ENCODE assay signal across 16 cellular contexts in the genomic region with DNA sequence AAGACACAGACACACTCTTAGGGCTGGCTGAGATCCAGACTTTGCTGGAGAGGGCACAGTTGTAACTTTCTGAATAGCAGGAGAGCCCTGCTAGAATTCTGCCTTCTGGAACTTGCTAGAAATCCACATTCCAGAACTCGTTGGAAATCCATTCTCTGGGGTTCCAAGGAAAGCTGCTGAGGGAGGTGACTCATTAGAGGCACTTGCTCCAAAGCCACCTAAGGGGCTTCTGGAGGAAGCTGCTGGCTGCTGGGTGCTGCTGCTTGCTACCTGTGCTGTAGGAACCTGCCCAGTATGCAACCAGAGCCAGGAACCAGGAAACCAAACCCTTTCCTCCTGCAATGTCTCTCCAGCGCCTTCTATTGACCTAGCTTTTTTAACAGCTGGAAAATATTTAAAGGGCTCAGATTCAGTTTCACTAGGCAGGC. TPM values are rescaled to one million over a fixed set of nuclear protein-coding genes. Genes with fewer than 3 reads are reported as not detected.
DNase-seq lines count a peak whose midpoint lies in the region; FAIRE-seq and TF ChIP-seq lines count a peak whose summit lies in the region.
"Had no signal": no experiment of that assay in that cellular context is flagged by ENCODE, and none has a peak within 500 bp of the region (broad histone marks: within the 10 kb centered on the region; RNA-seq: fewer than 3 reads in every experiment).

No MANE protein-coding gene starts in this region.

- H3K36me3 Mint-ChIP-seq in HFFc6 (ENCODE audit: low read depth) = no peaks in the 10 kb centered on the region
- no peaks in the 10 kb centered on the region for H3K36me3 Mint-ChIP-seq in astrocyte (ENCODE audit: low read depth, unreplicated experiment)
- H3K36me3 Mint-ChIP-seq: immature natural killer cell had no signal

- peaks cover 3% of the 10 kb centered on the region for H4K20me1 ChIP-seq in astrocyte (ENCODE audit: insufficient read depth, low read length)
- no peaks in the 10 kb centered on the region for H4K20me1 ChIP-seq in osteoblast (ENCODE audit: insufficient read depth, low read length)

- H2AFZ ChIP-seq in astrocyte (ENCODE audit: low read depth, low read length) (no peak overlapping the region), osteoblast (ENCODE audit: low read length) (no peak overlapping the region)

- TF ChIP-seq CTCF in HFFc6 (IDR thresholded peaks at IDR 0.05) (peak; percentile 38), astrocyte (IDR thresholded peaks at IDR 0.05; ENCODE audit: insufficient read depth, low read depth, low read length) (no peak), osteoblast (IDR thresholded peaks at IDR 0.05; ENCODE audit: extremely low read depth, low read depth, low read length) (no peak)

- no peak overlapping the region for H3K9ac ChIP-seq in astrocyte (ENCODE audit: low read length)

- H3K4me1 ChIP-seq in astrocyte (ENCODE audit: insufficient read depth, low read length) = peaks cover 6% of the 10 kb centered on the region
- peaks cover 3% of the 10 kb centered on the region for H3K4me1 ChIP-seq in osteoblast (ENCODE audit: insufficient read depth, low read length)

- H3K27me3 ChIP-seq in astrocyte (ENCODE audit: insufficient read depth, low read length) = no peaks in the 10 kb centered on the region
- H3K27me3 ChIP-seq in osteoblast (ENCODE audit: insufficient read depth, low read length) = no peaks in the 10 kb centered on the region
- H3K27me3 ChIP-seq: gastrocnemius medialis, SJSA1 had no signal

- DNase-seq in DMS53 (lab: John Stamatoyannopoulos, UW) (peak; percentile 65), DMS53 treated with DMSO at 0.1 percent for 48 hours (lab: John Stamatoyannopoulos, UW; ENCODE audit: unreplicated experiment) (no peak), HFFc6 (peak; percentile 36), astrocyte (ENCODE audit: low read depth) (no peak), osteoblast (ENCODE audit: insufficient read length, low spot score, missing footprints) (peak; percentile 18), RKO (ENCODE audit: low spot score) (no peak), LoVo (ENCODE audit: low spot score) (no peak)
- no peak for DNase-seq in activated CD4-positive, CD25-positive, alpha-beta regulatory T cell (lab: John Stamatoyannopoulos, UW)
- DNase-seq: activated effector memory CD4-positive, alpha-beta T cell treated with anti-CD3 and anti-CD28 coated beads, Interleukin-2, amount 50 U/mL, for 16 hours; gastrocnemius medialis; immature natural killer cell; NCI-H1694 treated with DMSO at 0.1 percent for 48 hours; stomach had no signal

- no peak overlapping the region for H3K27ac ChIP-seq in astrocyte (ENCODE audit: low read depth, low read length)
- H3K27ac ChIP-seq in osteoblast (ENCODE audit: low read depth, low read length) = no peak overlapping the region
- H3K27ac ChIP-seq: gastrocnemius medialis, SJSA1, skin epidermis, stomach had no signal

- peaks cover 21% of the 10 kb centered on the region for H3K4me1 Mint-ChIP-seq in HFFc6 (ENCODE audit: low read depth)
- peaks cover 14% of the 10 kb centered on the region for H3K4me1 Mint-ChIP-seq in astrocyte (ENCODE audit: low read depth, unreplicated experiment)

- H3K36me3 ChIP-seq in astrocyte (ENCODE audit: insufficient read depth, low read length) = no peaks in the 10 kb centered on the region
- no peaks in the 10 kb centered on the region for H3K36me3 ChIP-seq in osteoblast (ENCODE audit: insufficient read depth, low read length)
- H3K36me3 ChIP-seq: gastrocnemius medialis, stomach had no signal

- no peak overlapping the region for H3K4me3 Mint-ChIP-seq in HFFc6
- H3K4me3 Mint-ChIP-seq in astrocyte (ENCODE audit: unreplicated experiment) = peak overlapping the region; percentile 27
- H3K4me3 Mint-ChIP-seq: immature natural killer cell had no signal

- H3K9me3 Mint-ChIP-seq in HFFc6 (no peaks in the 10 kb centered on the region), astrocyte (ENCODE audit: unreplicated experiment) (no peaks in the 10 kb centered on the region)
- H3K9me3 Mint-ChIP-seq: immature natural killer cell had no signal

- H3K9me3 ChIP-seq in astrocyte (ENCODE audit: insufficient read depth, low read depth, low read length) (no peaks in the 10 kb centered on the region), osteoblast (ENCODE audit: low read depth, low read length) (no peaks in the 10 kb centered on the region)
- H3K9me3 ChIP-seq: gastrocnemius medialis, SJSA1 had no signal

- H3K27ac Mint-ChIP-seq in HFFc6 (no peak overlapping the region), astrocyte (ENCODE audit: unreplicated experiment) (no peak overlapping the region)
- H3K27ac Mint-ChIP-seq: immature natural killer cell had no signal

- H3K4me3 ChIP-seq in astrocyte (ENCODE audit: insufficient read depth, low read depth, low read length) (no peak overlapping the region), osteoblast (ENCODE audit: insufficient read depth, low read length) (no peak overlapping the region)
- H3K4me3 ChIP-seq: gastrocnemius medialis, SJSA1, skin epidermis, stomach had no signal

- FAIRE-seq in astrocyte (lab: Jason Lieb, UNC) = no peak
- FAIRE-seq: A204.1 had no signal

- no peaks in the 10 kb centered on the region; the same call in none of the 2 replicates for H3K27me3 Mint-ChIP-seq in HFFc6 (ENCODE audit: insufficient read depth)
- no peaks in the 10 kb centered on the region for H3K27me3 Mint-ChIP-seq in astrocyte (ENCODE audit: low read depth, unreplicated experiment)

- no peak overlapping the region for H3K4me2 ChIP-seq in astrocyte (ENCODE audit: low read length)
- no peak overlapping the region for H3K4me2 ChIP-seq in osteoblast (ENCODE audit: insufficient read depth, low read length)

- H3K79me2 ChIP-seq in astrocyte (ENCODE audit: insufficient read depth, low read length) = peaks cover 6% of the 10 kb centered on the region
- H3K79me2 ChIP-seq in osteoblast (ENCODE audit: insufficient read depth, low read length) = peaks cover 2% of the 10 kb centered on the region

RNA-seq across cellular contexts. Expression of gene TLE4, which starts 4.1 kb away (rescaled TPM):
- total RNA-seq in HFFc6 (2021; fragmentation: NEBNext Ultra II Directional; extraction: Animal tissue kit (Norgen Biotek cat#: 25700)) = 100 to 1,000 TPM; 126 to 186 (median 139) TPM
- total RNA-seq in astrocyte = 96.3 and 98.5 TPM in 2 replicates
- total RNA-seq in osteoblast = 49.2 and 62.2 TPM in 2 replicates

Comparison
In these comparisons a context has a peak if more than half of its experiments do, and no peak if none do; other contexts are left out.
1. DNase-seq: peak in DMS53 (single experiment), HFFc6 (single experiment) and osteoblast (single experiment); none in DMS53 treated with DMSO at 0.1 percent for 48 hours (single experiment), astrocyte (single experiment), activated CD4-positive, CD25-positive, alpha-beta regulatory T cell (0 of 4), RKO (single experiment) and LoVo (single experiment).